In the genomic region with DNA sequence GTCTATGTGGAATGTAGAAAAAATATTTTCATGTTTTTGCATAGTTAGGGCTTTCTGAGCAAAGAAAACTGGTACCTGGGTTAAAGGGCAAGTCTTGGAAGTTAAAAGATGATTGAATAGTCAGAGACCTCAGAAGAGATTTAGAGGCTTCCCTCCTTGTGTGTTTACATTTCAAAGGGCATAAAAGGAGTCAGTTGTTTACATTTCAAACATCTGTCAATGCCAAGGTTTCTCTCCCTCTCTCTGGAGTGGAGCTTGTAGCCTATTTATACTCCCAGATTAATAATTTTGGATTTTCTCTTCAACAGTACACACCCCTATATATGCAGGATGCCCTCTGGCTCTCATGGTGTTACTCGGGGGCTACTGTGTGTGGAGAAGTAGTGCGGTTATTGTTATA, we compare ENCODE assay signal across 33 cellular contexts. TPM values are rescaled to one million over a fixed set of nuclear protein-coding genes. Genes with fewer than 3 reads are reported as not detected.
"Had no signal": no experiment of that assay in that cellular context is flagged by ENCODE, and none has a peak within 500 bp of the region (broad histone marks: within the 10 kb centered on the region; RNA-seq: fewer than 3 reads in every experiment).

No MANE protein-coding gene starts in this region.

- H3K36me3 Mint-ChIP-seq: immature natural killer cell; naive thymus-derived CD8-positive, alpha-beta T cell had no signal

- H3K27ac Mint-ChIP-seq: effector memory CD8-positive, alpha-beta T cell; immature natural killer cell; stimulated activated naive CD8-positive, alpha-beta T cell treated with anti-CD3 and anti-CD28 coated beads, Interleukin-15, amount 100 ng/mL, for 72 hours had no signal

- H3K4me1 Mint-ChIP-seq: immature natural killer cell; naive thymus-derived CD8-positive, alpha-beta T cell; nephron progenitor cell; stimulated activated naive CD8-positive, alpha-beta T cell treated with anti-CD3 and anti-CD28 coated beads, Interleukin-15, amount 100 ng/mL, for 72 hours had no signal

- H3K4me3 Mint-ChIP-seq: effector memory CD8-positive, alpha-beta T cell; immature natural killer cell; naive thymus-derived CD8-positive, alpha-beta T cell; nephron progenitor cell; stimulated activated naive CD8-positive, alpha-beta T cell treated with anti-CD3 and anti-CD28 coated beads, Interleukin-15, amount 100 ng/mL, for 72 hours had no signal

- H3K9me3 Mint-ChIP-seq: effector memory CD8-positive, alpha-beta T cell; immature natural killer cell; naive thymus-derived CD8-positive, alpha-beta T cell; nephron progenitor cell; stimulated activated naive CD8-positive, alpha-beta T cell treated with anti-CD3 and anti-CD28 coated beads, Interleukin-15, amount 100 ng/mL, for 72 hours had no signal

- H3K4me3 ChIP-seq: esophagus squamous epithelium, heart right ventricle, lower lobe of right lung, prostate gland, right atrium auricular region, smooth muscle cell, suprapubic skin, transverse colon, upper lobe of right lung, uterus had no signal

- ATAC-seq: effector memory CD8-positive, alpha-beta T cell; heart right ventricle; left ventricle myocardium superior; lower lobe of right lung; naive thymus-derived CD8-positive, alpha-beta T cell; sciatic nerve; stimulated activated naive CD8-positive, alpha-beta T cell treated with anti-CD3 and anti-CD28 coated beads, Interleukin-15, amount 100 ng/mL, for 72 hours; upper lobe of right lung had no signal

- H3K4me1 ChIP-seq: esophagus squamous epithelium, heart right ventricle, lower lobe of right lung, prostate gland, right atrium auricular region, suprapubic skin, upper lobe of right lung, uterus had no signal

- H3K27ac ChIP-seq: esophagus squamous epithelium, heart right ventricle, lower lobe of right lung, prostate gland, right atrium auricular region, suprapubic skin, transverse colon, upper lobe of right lung, uterus had no signal

- H3K9me3 ChIP-seq: esophagus squamous epithelium, heart right ventricle, lower lobe of right lung, prostate gland, right atrium auricular region, suprapubic skin, transverse colon, upper lobe of right lung, uterus had no signal

- DNase-seq: dermis blood vessel endothelial cell; effector memory CD8-positive, alpha-beta T cell; erythroblast; esophagus squamous epithelium; foreskin melanocyte; glutamatergic neuron; heart right ventricle; hypothalamus; immature natural killer cell; islet precursor cell; kidney glomerular epithelial cell; left ventricle myocardium superior; lower lobe of right lung; naive thymus-derived CD8-positive, alpha-beta T cell; nephron progenitor cell; nucleus accumbens; stimulated activated CD4-positive, alpha-beta T cell treated with anti-CD3 and anti-CD28 coated beads, Interleukin-12 subunit alpha, Interleukin-12 subunit beta, amount 100 ng/mL, for 4 hours; stimulated activated CD4-positive, alpha-beta T cell treated with anti-CD3 and anti-CD28 coated beads, Interleukin-1b, Interleukin-23, amount 100 ng/mL, for 48 hours; stimulated activated CD4-positive, alpha-beta T cell treated with anti-CD3 and anti-CD28 coated beads, Interleukin-4, amount 100 ng/mL, for 1 hour; stimulated activated CD8-positive, alpha-beta memory T cell treated with anti-CD3 and anti-CD28 coated beads, Interleukin-4, amount 100 ng/mL, for 48 hours; stimulated activated naive CD4-positive, alpha-beta T cell; stimulated activated naive CD8-positive, alpha-beta T cell treated with anti-CD3 and anti-CD28 coated beads, Interleukin-15, amount 100 ng/mL, for 72 hours; transverse colon; upper lobe of right lung; uterus had no signal

- FAIRE-seq: endometrium had no signal

- H3K4me2 ChIP-seq: smooth muscle cell had no signal

RNA-seq across cellular contexts. Expression of gene M1AP, which starts 8.6 kb away (rescaled TPM):
- total RNA-seq: dermis blood vessel endothelial cell; left ventricle myocardium superior; myocyte; naive thymus-derived CD8-positive, alpha-beta T cell; osteocyte had no signal
- polyA plus RNA-seq: immature natural killer cell had no signal
